In genomic region chr17:43020030-43020621, GRCh38 we compare ENCODE assay signal across 8 cellular contexts. TPM values are rescaled to one million over a fixed set of nuclear protein-coding genes. Genes with fewer than 3 reads are reported as not detected.
DNase-seq lines count a peak whose midpoint lies in the region; ATAC-seq and TF ChIP-seq lines count a peak whose summit lies in the region.

No MANE protein-coding gene starts in this region.

- TF ChIP-seq POLR2A in esophagus muscularis mucosa (IDR thresholded peaks at IDR 0.05; ENCODE audit: low read depth) (no peak), prostate gland (IDR thresholded peaks at IDR 0.05) (no peak)

- intact Hi-C loops in esophagus muscularis mucosa (cut with DNase I) (loop anchor here (5.0 kb wide), 1 partner anchor 147 kb away; no protein-coding TSS in a partner anchor), prostate gland (cut with DNase I) (loop anchor here (5.0 kb wide), 1 partner anchor 107 kb away; the partner anchor contains the start of gene BRCA1)

- DNase-seq in ELF-1 (ENCODE audit: low read depth, low spot score) (peak; percentile 81), OCI-M1 (lab: John Stamatoyannopoulos, UW) (peak; percentile 24), esophagus muscularis mucosa (ENCODE audit: extremely low spot score) (no peak), prostate gland (ENCODE audit: low spot score) (no peak), HuH-7.5 (ENCODE audit: low spot score) (no peak)

- no peak for TF ChIP-seq EP300 in esophagus muscularis mucosa (IDR thresholded peaks at IDR 0.05)

- H3K27ac ChIP-seq in esophagus muscularis mucosa (replicated peaks in 1 of 4) = peak overlapping the region; percentile 85 to 93 (median 88)
- peak overlapping the region; percentile 2 to 26 for H3K27ac ChIP-seq in prostate gland

- ATAC-seq in HG02938 (IDR thresholded peaks at IDR 0.05; ENCODE audit: unreplicated experiment) (no peak), GM21528 (IDR thresholded peaks at IDR 0.05; ENCODE audit: low FRiP score, unreplicated experiment) (no peak), HG03175 (IDR thresholded peaks at IDR 0.05; ENCODE audit: unreplicated experiment) (no peak)

- H3K27me3 ChIP-seq in esophagus muscularis mucosa = no peaks in the 10 kb centered on the region
- no peaks in the 10 kb centered on the region for H3K27me3 ChIP-seq in prostate gland (replicated peaks; ENCODE audit: insufficient read depth)

- H3K4me3 ChIP-seq in esophagus muscularis mucosa (peak overlapping the region; percentile 86 to 97 (median 94)), prostate gland (no peak overlapping the region)

- H3K4me1 ChIP-seq in esophagus muscularis mucosa (peaks cover 50 to 72% (median 70%) of the 10 kb centered on the region in 4 donors), prostate gland (replicated peaks) (peaks cover 5% of the 10 kb centered on the region)

- 58% methylated on average over 6 of the region's 6 CpGs for WGBS in esophagus muscularis mucosa
- WGBS in prostate gland = 66% methylated on average over 6 of the region's 6 CpGs

- TF ChIP-seq CTCF in esophagus muscularis mucosa (IDR thresholded peaks at IDR 0.05) = no peak
- no peak for TF ChIP-seq CTCF in prostate gland (IDR thresholded peaks at IDR 0.05)

- H3K36me3 ChIP-seq in esophagus muscularis mucosa = peaks cover 9 to 35% (median 33%) of the 10 kb centered on the region in 4 donors
- no peaks in the 10 kb centered on the region for H3K36me3 ChIP-seq in prostate gland

- H3K9me3 ChIP-seq in esophagus muscularis mucosa (no peaks in the 10 kb centered on the region), prostate gland (no peaks in the 10 kb centered on the region)

RNA-seq across cellular contexts. Expression of gene VAT1, which starts 2.1 kb away (rescaled TPM):
- total RNA-seq in esophagus muscularis mucosa = 100 to 1,000 TPM; 106 to 190 (median 139) TPM
- 100 to 1,000 TPM in 1 of 2 donors, 10 to 100 TPM in 1; 89.1 to 255 TPM for total RNA-seq in prostate gland

RNA-seq across cellular contexts. Expression of gene RND2, which starts 4.9 kb away (rescaled TPM):
- 1 to 10 TPM; 2.7 to 3.2 (median 2.8) TPM for total RNA-seq in esophagus muscularis mucosa
- total RNA-seq in prostate gland = 1 to 10 TPM; 1.6 to 4.3 TPM

RNA-seq across cellular contexts. Expression of gene IFI35, which starts 13.5 kb away (rescaled TPM):
- 10 to 100 TPM; 21.2 to 36.1 (median 28.8) TPM for total RNA-seq in esophagus muscularis mucosa
- 10 to 100 TPM; 35.6 to 40.1 TPM for total RNA-seq in prostate gland

RNA-seq across cellular contexts. Expression of gene RPL27, which starts 21.9 kb away (rescaled TPM):
- total RNA-seq in esophagus muscularis mucosa (1,000 to 10,000 TPM; 1,126 to 2,755 (median 1,417) TPM), prostate gland (1,000 to 10,000 TPM in 1 of 2 donors, 100 to 1,000 TPM in 1; 571 to 1,082 TPM)

RNA-seq across cellular contexts. Expression of gene RUNDC1, which starts 39.8 kb away (rescaled TPM):
- total RNA-seq in esophagus muscularis mucosa = 10 to 100 TPM; 13.3 to 19.1 (median 16.5) TPM
- 10 to 100 TPM; 26.7 to 28.5 TPM for total RNA-seq in prostate gland

Comparison
In these comparisons a context has a peak if more than half of its experiments do, and no peak if none do; other contexts are left out.
1. DNase-seq: peak in ELF-1 (single experiment) and OCI-M1 (single experiment); none in esophagus muscularis mucosa (single experiment), prostate gland (single experiment) and HuH-7.5 (single experiment).
2. H3K4me3 ChIP-seq: peak in esophagus muscularis mucosa (4 of 4); none in prostate gland (0 of 2).